ENCODE assay signal across 20 cellular contexts in genomic region chr1:183137782-183138181, GRCh38. TPM values are rescaled to one million over a fixed set of nuclear protein-coding genes. Genes with fewer than 3 reads are reported as not detected.
A peak's percentile ranks its signal among the peaks of the same experiment; 100 is the strongest.
DNase-seq lines count a peak whose midpoint lies in the region; ATAC-seq and TF ChIP-seq lines count a peak whose summit lies in the region.
"Had no signal": no experiment of that assay in that cellular context is flagged by ENCODE, and none has a peak within 500 bp of the region (broad histone marks: within the 10 kb centered on the region; RNA-seq: fewer than 3 reads in every experiment).

No MANE protein-coding gene starts in this region.

- H3K4me2 ChIP-seq in PC-3 (ENCODE audit: low read length), result no peak overlapping the region
- H3K4me2 ChIP-seq: KMS-11 had no signal

- BruUV-seq in Caco-2 (replicated peaks; lab: Mats Ljungman, UMichigan) (no TSS peak), PC-3 (replicated peaks; lab: Mats Ljungman, UMichigan) (no TSS peak)

- H3K9me3 Mint-ChIP-seq in Caco-2 (ENCODE audit: unreplicated experiment), result no peaks in the 10 kb centered on the region
- H3K9me3 Mint-ChIP-seq in activated naive CD4-positive, alpha-beta T cell treated with anti-CD3 and anti-CD28 coated beads for 36 hours, result no peaks in the 10 kb centered on the region
- H3K9me3 Mint-ChIP-seq: activated naive CD8-positive, alpha-beta T cell treated with anti-CD3 and anti-CD28 coated beads, Interleukin-2, amount 50 U/mL, for 24 hours; stimulated activated naive CD8-positive, alpha-beta T cell treated with anti-CD3 and anti-CD28 coated beads, Interleukin-15, amount 100 ng/mL, for 72 hours had no signal

- intact Hi-C loops in Caco-2 (cut with micrococcal nuclease; ENCODE audit: unreplicated experiment), result loop anchor here (2.0 to 5.0 kb wide), 2 partner anchors 49 to 170 kb away; partner anchors contain the start of gene LAMC2
- intact Hi-C loops in PC-3 (cut with micrococcal nuclease), result loop anchor here (10.0 kb wide), 1 partner anchor 173 kb away; no protein-coding TSS in a partner anchor
- intact Hi-C loops in sciatic nerve (cut with DNase I), result no loop called here
- intact Hi-C loops in activated naive CD4-positive, alpha-beta T cell treated with anti-CD3 and anti-CD28 coated beads for 36 hours (cut with micrococcal nuclease), result no loop called here

- H3K27me3 ChIP-seq in Caco-2 (replicated peaks; ENCODE audit: control insufficient read depth, insufficient read depth, low read length) (no peaks in the 10 kb centered on the region), PC-3 (ENCODE audit: low read length) (no peaks in the 10 kb centered on the region)
- H3K27me3 ChIP-seq: dorsolateral prefrontal cortex, SJSA1 had no signal

- CTCF ChIA-PET in Caco-2 (lab: Charles Lee), result no interaction called here
- CTCF ChIA-PET in PC-3 (lab: Charles Lee), result no interaction called here
- CTCF ChIA-PET in activated naive CD4-positive, alpha-beta T cell treated with anti-CD3 and anti-CD28 coated beads for 36 hours (lab: Charles Lee), result no interaction called here

- no peak overlapping the region for H3K4me3 ChIP-seq in Caco-2 (ENCODE audit: low read depth, low read length)
- no peak overlapping the region for H3K4me3 ChIP-seq in PC-3 (ENCODE audit: low read length)
- H3K4me3 ChIP-seq: dorsolateral prefrontal cortex, HAP-1, SJSA1 had no signal

- H3K9me3 ChIP-seq in Caco-2, result no peaks in the 10 kb centered on the region
- H3K9me3 ChIP-seq in PC-3 (ENCODE audit: low read length), result no peaks in the 10 kb centered on the region
- H3K9me3 ChIP-seq: HAP-1, SJSA1 had no signal

- H3K4me1 Mint-ChIP-seq in Caco-2 (ENCODE audit: low read depth, unreplicated experiment), result peaks cover 11% of the 10 kb centered on the region
- H3K4me1 Mint-ChIP-seq in activated naive CD4-positive, alpha-beta T cell treated with anti-CD3 and anti-CD28 coated beads for 36 hours (ENCODE audit: low read depth), result no peaks in the 10 kb centered on the region
- H3K4me1 Mint-ChIP-seq: activated naive CD8-positive, alpha-beta T cell treated with anti-CD3 and anti-CD28 coated beads, Interleukin-2, amount 50 U/mL, for 24 hours; stimulated activated naive CD8-positive, alpha-beta T cell treated with anti-CD3 and anti-CD28 coated beads, Interleukin-15, amount 100 ng/mL, for 72 hours had no signal

- DNase-seq in Caco-2, result no peak
- no peak for DNase-seq in PC-3
- DNase-seq in fibroblast of gingiva (ENCODE audit: low read depth), result peak; percentile 82
- no peak for DNase-seq in sciatic nerve (ENCODE audit: low spot score)
- DNase-seq in activated naive CD4-positive, alpha-beta T cell treated with anti-CD3 and anti-CD28 coated beads for 36 hours, result no peak
- no peak for DNase-seq in D341Med (ENCODE audit: low spot score)
- no peak for DNase-seq in HT-29 (ENCODE audit: low spot score)
- DNase-seq: activated naive CD8-positive, alpha-beta T cell treated with anti-CD3 and anti-CD28 coated beads, Interleukin-2, amount 50 U/mL, for 24 hours; dorsolateral prefrontal cortex; NCI-H1048; NCI-H2081 treated with DMSO at 0.1 percent for 48 hours; NCI-H510A treated with DMSO at 0.1 percent for 48 hours; stimulated activated naive CD8-positive, alpha-beta T cell treated with anti-CD3 and anti-CD28 coated beads, Interleukin-15, amount 100 ng/mL, for 72 hours had no signal

- no peak overlapping the region for H2AFZ ChIP-seq in PC-3 (ENCODE audit: low read length)

- no peaks in the 10 kb centered on the region for H3K79me2 ChIP-seq in PC-3 (ENCODE audit: low read length)

- peaks cover 28% of the 10 kb centered on the region; the same call in 1 of the 2 replicates for H3K4me1 ChIP-seq in Caco-2
- peaks cover 31% of the 10 kb centered on the region for H3K4me1 ChIP-seq in PC-3 (ENCODE audit: insufficient read depth, low read length)

- H3K27ac ChIP-seq in PC-3 (ENCODE audit: low read length), result peak overlapping the region; percentile 96
- H3K27ac ChIP-seq: dorsolateral prefrontal cortex, KMS-11, SJSA1 had no signal

- H3K4me3 Mint-ChIP-seq in Caco-2 (ENCODE audit: unreplicated experiment), result no peak overlapping the region
- H3K4me3 Mint-ChIP-seq in activated naive CD4-positive, alpha-beta T cell treated with anti-CD3 and anti-CD28 coated beads for 36 hours, result no peak overlapping the region
- H3K4me3 Mint-ChIP-seq: activated naive CD8-positive, alpha-beta T cell treated with anti-CD3 and anti-CD28 coated beads, Interleukin-2, amount 50 U/mL, for 24 hours; stimulated activated naive CD8-positive, alpha-beta T cell treated with anti-CD3 and anti-CD28 coated beads, Interleukin-15, amount 100 ng/mL, for 72 hours had no signal

- no peaks in the 10 kb centered on the region for H3K27me3 Mint-ChIP-seq in Caco-2 (ENCODE audit: insufficient read depth, unreplicated experiment)
- no peaks in the 10 kb centered on the region for H3K27me3 Mint-ChIP-seq in activated naive CD4-positive, alpha-beta T cell treated with anti-CD3 and anti-CD28 coated beads for 36 hours (ENCODE audit: low read depth)

- H3K9me2 ChIP-seq in PC-3 (replicated peaks; ENCODE audit: low read length), result no peaks in the 10 kb centered on the region

- H3K27ac Mint-ChIP-seq in Caco-2 (ENCODE audit: unreplicated experiment), result peak overlapping the region; percentile 82
- no peak overlapping the region for H3K27ac Mint-ChIP-seq in activated naive CD4-positive, alpha-beta T cell treated with anti-CD3 and anti-CD28 coated beads for 36 hours
- H3K27ac Mint-ChIP-seq: activated naive CD8-positive, alpha-beta T cell treated with anti-CD3 and anti-CD28 coated beads, Interleukin-2, amount 50 U/mL, for 24 hours; stimulated activated naive CD8-positive, alpha-beta T cell treated with anti-CD3 and anti-CD28 coated beads, Interleukin-15, amount 100 ng/mL, for 72 hours had no signal

- H3F3A ChIP-seq in PC-3 (ENCODE audit: low read length, unreplicated experiment), result peaks cover 5% of the 10 kb centered on the region

- TF ChIP-seq CTCF in Caco-2 (IDR thresholded peaks at IDR 0.05; ENCODE audit: insufficient read depth in 1 of 2, low read depth in 1 of 2, low read length in 1 of 2, severe bottlenecking in 1 of 2, unreplicated experiment in 1 of 2) (no peak), PC-3 (conservative IDR thresholded peaks at IDR 0.05; ENCODE audit: low read depth, low read length) (no peak)

- peaks cover 2% of the 10 kb centered on the region; the same call in 1 of the 2 replicates for H3K36me3 ChIP-seq in Caco-2 (ENCODE audit: control insufficient read depth, insufficient read depth, low read length)
- peaks cover 36% of the 10 kb centered on the region for H3K36me3 ChIP-seq in PC-3 (ENCODE audit: low read depth, low read length)

- ATAC-seq in PC-3 (no peak), sciatic nerve (peak; percentile 68), GM19395 (IDR thresholded peaks at IDR 0.05; ENCODE audit: unreplicated experiment) (no peak)
- ATAC-seq: activated CD4-positive, CD25-positive, alpha-beta regulatory T cell treated with anti-CD3 and anti-CD28 coated beads, Interleukin-2, amount 50 U/mL, for 24 hours; activated naive CD8-positive, alpha-beta T cell treated with anti-CD3 and anti-CD28 coated beads, Interleukin-2, amount 50 U/mL, for 24 hours; stimulated activated naive CD8-positive, alpha-beta T cell treated with anti-CD3 and anti-CD28 coated beads, Interleukin-15, amount 100 ng/mL, for 72 hours had no signal

- no peaks in the 10 kb centered on the region for H4K20me1 ChIP-seq in PC-3 (ENCODE audit: low read length)

- H3K36me3 Mint-ChIP-seq in Caco-2 (ENCODE audit: insufficient read depth, unreplicated experiment), result peaks cover 97% of the 10 kb centered on the region
- H3K36me3 Mint-ChIP-seq in activated naive CD4-positive, alpha-beta T cell treated with anti-CD3 and anti-CD28 coated beads for 36 hours (ENCODE audit: low read depth), result no peaks in the 10 kb centered on the region

- no peak overlapping the region for H3K9ac ChIP-seq in PC-3 (ENCODE audit: low read length)
- H3K9ac ChIP-seq: KMS-11 had no signal

- POLR2A ChIA-PET in Caco-2 (lab: Charles Lee), result no interaction called here
- POLR2A ChIA-PET in PC-3 (lab: Charles Lee; ENCODE audit: unreplicated experiment), result no interaction called here

RNA-seq across cellular contexts. Expression of gene LAMC2, which starts 48.3 kb away (rescaled TPM):
- total RNA-seq in Caco-2 (2022) (34.9 and 51.0 TPM in 2 replicates), PC-3 (2014; rRNA removed) (105 and 127 TPM in 2 replicates), sciatic nerve (3.4 TPM)
- under 1 TPM in 1 of 2 experiments, not detected in 1; 0.05 TPM for total RNA-seq in activated naive CD4-positive, alpha-beta T cell treated with anti-CD3 and anti-CD28 coated beads for 36 hours
- total RNA-seq in HT-29 (2014; rRNA removed; shearing (Covaris generic)), result 4.3 and 5.0 TPM in 2 replicates
- total RNA-seq: mononuclear cell; T-helper 2 cell treated with Interferon-gamma antibody and Interleukin-4, amounts not matched to agents 100 ng/mL and 5 ng/mL, for 36 hours had no signal

Comparison
In these comparisons a context has a peak if more than half of its experiments do, and no peak if none do; other contexts are left out.
1. intact Hi-C loops: an anchor here in Caco-2 (2.0 to 5.0 kb wide) and PC-3 (10.0 kb wide); none called in sciatic nerve and activated naive CD4-positive, alpha-beta T cell treated with anti-CD3 and anti-CD28 coated beads for 36 hours.